10 cellular contexts compared by ENCODE assay signal in the genomic region with DNA sequence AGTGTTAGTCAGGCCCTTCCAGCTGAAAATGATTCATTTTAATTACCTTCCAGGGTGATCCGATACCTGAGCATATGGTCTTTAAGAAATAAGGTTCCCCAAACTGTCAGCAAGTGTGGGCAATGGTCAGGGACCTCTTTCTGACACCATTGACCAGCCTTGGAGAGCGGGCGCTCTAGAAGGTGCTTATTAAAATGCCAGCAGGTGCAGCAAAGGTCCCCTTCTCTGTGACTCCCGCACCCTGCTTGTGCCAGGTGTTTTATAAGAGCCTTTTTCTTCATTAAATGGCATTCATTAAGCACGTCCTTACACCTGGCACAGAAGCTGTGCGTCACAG.
A peak's percentile ranks its signal among the peaks of the same experiment; 100 is the strongest.
DNase-seq lines count a peak whose midpoint lies in the region; ATAC-seq, FAIRE-seq and TF ChIP-seq lines count a peak whose summit lies in the region.
"Had no signal": no experiment of that assay in that cellular context is flagged by ENCODE, and none has a peak within 500 bp of the region (broad histone marks: within the 10 kb centered on the region; RNA-seq: fewer than 3 reads in every experiment).

No MANE protein-coding gene starts in this region.

- no peaks in the 10 kb centered on the region for H3K27me3 Mint-ChIP-seq in activated T-helper 17 cell treated with anti-CD3 and anti-CD28 coated beads, Interleukin-2, amount 50 U/mL, for 72 hours

- H3K27me3 ChIP-seq in BLaER1 (no peaks in the 10 kb centered on the region), heart right ventricle (no peaks in the 10 kb centered on the region), pancreas (no peaks in the 10 kb centered on the region)

- H3K4me3 ChIP-seq in BLaER1 (peak overlapping the region; percentile 52), heart right ventricle (no peak overlapping the region), pancreas (no peak overlapping the region)
- H3K4me3 ChIP-seq: prostate gland had no signal

- peak overlapping the region; percentile 86 for H3K4me2 ChIP-seq in BLaER1

- peak overlapping the region; percentile 66 for H3K4me3 Mint-ChIP-seq in activated T-helper 17 cell treated with anti-CD3 and anti-CD28 coated beads, Interleukin-2, amount 50 U/mL, for 72 hours

- H3K4me1 ChIP-seq in BLaER1 (peaks cover 62% of the 10 kb centered on the region), heart right ventricle (peaks cover 0 to 25% (median 6%) of the 10 kb centered on the region in 9 donors), pancreas (no peaks in the 10 kb centered on the region)
- H3K4me1 ChIP-seq: prostate gland had no signal

- H3K27ac ChIP-seq in BLaER1, result peak overlapping the region; percentile 61; the same call in 1 of the 2 replicates
- peak overlapping the region in 1 of 10 donors; percentile 56 for H3K27ac ChIP-seq in heart right ventricle
- H3K27ac ChIP-seq in pancreas, result no peak overlapping the region
- H3K27ac ChIP-seq: prostate gland had no signal

- ATAC-seq in GM18870 (IDR thresholded peaks at IDR 0.05; ENCODE audit: unreplicated experiment) (peak; percentile 20), heart right ventricle (no peak), pancreas (no peak)
- no peak for ATAC-seq in activated T-helper 17 cell treated with anti-CD3 and anti-CD28 coated beads, Interleukin-2, amount 50 U/mL, for 72 hours (replicated peaks)

- H4K20me1 ChIP-seq in BLaER1, result no peaks in the 10 kb centered on the region

- no peak for TF ChIP-seq CTCF in heart right ventricle (IDR thresholded peaks at IDR 0.05)
- no peak for TF ChIP-seq CTCF in pancreas (IDR thresholded peaks at IDR 0.05)

- FAIRE-seq in pancreas (lab: Jason Lieb, UNC), result no peak
- FAIRE-seq: D721Med had no signal

- peak overlapping the region; percentile 45 for H3K27ac Mint-ChIP-seq in activated T-helper 17 cell treated with anti-CD3 and anti-CD28 coated beads, Interleukin-2, amount 50 U/mL, for 72 hours

- H3K36me3 ChIP-seq in BLaER1 (no peaks in the 10 kb centered on the region), heart right ventricle (peaks cover 0 to 23% (median 0%) of the 10 kb centered on the region in 9 donors), pancreas (no peaks in the 10 kb centered on the region)
- H3K36me3 ChIP-seq: prostate gland had no signal

- DNase-seq in NAMALWA (ENCODE audit: low spot score) (peak; percentile 13), heart right ventricle (no peak), pancreas (no peak), NCI-H1436 treated with DMSO at 0.1 percent for 48 hours (lab: John Stamatoyannopoulos, UW) (no peak), RKO (ENCODE audit: low spot score) (no peak)

- H3K9me3 ChIP-seq in BLaER1, result no peaks in the 10 kb centered on the region
- no peaks in the 10 kb centered on the region for H3K9me3 ChIP-seq in heart right ventricle
- H3K9me3 ChIP-seq in pancreas, result no peaks in the 10 kb centered on the region
- H3K9me3 ChIP-seq: prostate gland had no signal

- H3K36me3 Mint-ChIP-seq in activated T-helper 17 cell treated with anti-CD3 and anti-CD28 coated beads, Interleukin-2, amount 50 U/mL, for 72 hours (ENCODE audit: low read depth), result no peaks in the 10 kb centered on the region

- WGBS in heart right ventricle, 2 donors, result 98% methylated on average over 6 of the region's 6 CpGs
- WGBS in pancreas, 2 donors, result 90% methylated on average over 6 of the region's 6 CpGs

- intact Hi-C loops in heart right ventricle (cut with DNase I), result loop anchor here in 1 of 10 donors (5.0 kb wide), 1 partner anchor 80 kb away; no protein-coding TSS in a partner anchor
- intact Hi-C loops in pancreas (cut with DNase I), result no loop called here

- peaks cover 11% of the 10 kb centered on the region for H3K4me1 Mint-ChIP-seq in activated T-helper 17 cell treated with anti-CD3 and anti-CD28 coated beads, Interleukin-2, amount 50 U/mL, for 72 hours

- H3K9me3 Mint-ChIP-seq in activated T-helper 17 cell treated with anti-CD3 and anti-CD28 coated beads, Interleukin-2, amount 50 U/mL, for 72 hours, result no peaks in the 10 kb centered on the region

- H3K9ac ChIP-seq in BLaER1, result peak overlapping the region; percentile 63; the same call in 1 of the 2 replicates
